In the genomic region with DNA sequence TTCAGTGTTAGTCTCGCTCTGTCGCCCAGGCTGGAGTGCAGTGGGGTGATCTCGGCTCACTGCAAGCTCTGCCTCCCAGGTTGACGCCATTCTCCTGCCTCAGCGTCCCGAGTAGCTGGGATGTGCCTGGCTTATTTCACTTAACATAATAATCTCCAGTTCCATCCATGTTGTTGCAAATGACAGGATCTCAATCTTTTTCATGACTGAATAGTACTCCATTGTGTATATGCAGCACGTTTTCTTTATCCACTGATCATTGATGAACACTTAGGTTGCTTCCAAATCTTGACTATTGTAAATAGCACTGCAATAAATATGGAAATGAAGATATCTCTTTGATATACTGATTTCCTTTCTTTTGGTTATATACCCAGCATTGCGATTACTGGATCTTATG, we compare ENCODE assay signal across 3 cellular contexts.
TF ChIP-seq lines count a peak whose summit lies in the region.

No MANE protein-coding gene starts in this region.

TF ChIP-seq in A549, 52 proteins besides CTCF, POLR2A, EP300 and RAD21:
- 0 out of 2 replicates have a peak, but pooled peaks have one; percentile 19 for TF ChIP-seq KDM1A (IDR thresholded peaks at IDR 0.05; ENCODE audit: low read depth)

TF ChIP-seq in HEK293, 187 proteins besides CTCF, POLR2A, EP300 and RAD21:
- TF ChIP-seq ZNF146 (tag by site-specific recombination; IDR thresholded peaks at IDR 0.05) (peak; percentile 92), ZNF580 (tag by site-specific recombination; IDR thresholded peaks at IDR 0.05) (peak; percentile 45; the same call in 1 of the 2 replicates)
TF ChIP-seq in HEK293: peak in this region for 2; not testable (repeated sequence) for 185.

TF ChIP-seq in K562, 482 proteins besides CTCF, POLR2A, EP300 and RAD21:
- peak; percentile 93 for TF ChIP-seq ZNF146 (CRISPR knock-in tag; IDR thresholded peaks at IDR 0.05; ENCODE audit: unreplicated experiment)
- TF ChIP-seq RBM25 (IDR thresholded peaks at IDR 0.05; ENCODE audit: low read depth, low read length, severe bottlenecking), result peak; percentile 66
- TF ChIP-seq BCOR (IDR thresholded peaks at IDR 0.05), result peak; percentile 55; the same call in 1 of the 2 replicates
- peak; percentile 27 to 49; a peak in 1 of 4 replicates for TF ChIP-seq KDM1A (IDR thresholded peaks at IDR 0.05)
TF ChIP-seq in K562: peak in this region for 4; not testable (repeated sequence) for 478.
